30 cellular contexts compared by ENCODE assay signal in the genomic region with DNA sequence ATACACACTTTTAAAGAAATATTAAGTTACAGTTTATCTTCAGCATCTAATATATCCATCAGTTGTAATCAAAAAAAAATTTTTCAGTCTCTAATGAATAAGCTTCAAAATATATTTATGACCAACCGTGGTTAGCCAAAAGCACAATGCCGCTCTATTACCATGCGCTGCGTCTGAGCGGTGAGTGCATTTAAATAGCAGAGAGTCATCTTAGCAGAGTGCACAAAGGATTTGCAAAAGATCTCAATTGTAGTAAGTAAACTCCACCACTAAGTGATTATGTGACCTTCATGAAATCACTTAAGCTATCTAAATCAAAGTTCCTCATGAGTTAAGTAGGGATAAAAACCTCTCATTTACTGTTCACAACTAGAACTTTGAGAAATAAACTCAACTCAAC. TPM values are rescaled to one million over a fixed set of nuclear protein-coding genes. Genes with fewer than 3 reads are reported as not detected.
"Had no signal": no experiment of that assay in that cellular context is flagged by ENCODE, and none has a peak within 500 bp of the region (broad histone marks: within the 10 kb centered on the region; RNA-seq: fewer than 3 reads in every experiment).

No MANE protein-coding gene starts in this region.

- H3K27ac Mint-ChIP-seq: activated B cell treated with CpG ODN at 0.5 μM for 24 hours; activated CD4-positive, alpha-beta T cell treated with anti-CD3 and anti-CD28 coated beads for 36 hours; activated naive CD4-positive, alpha-beta T cell treated with anti-CD3 and anti-CD28 coated beads, Interleukin-2, amount 50 U/mL, for 24 hours; activated naive CD8-positive, alpha-beta T cell treated with anti-CD3 and anti-CD28 coated beads, Interleukin-2, amount 50 U/mL, for 24 hours; effector memory CD8-positive, alpha-beta T cell; naive B cell; stimulated activated naive CD8-positive, alpha-beta T cell treated with anti-CD3 and anti-CD28 coated beads, Interleukin-15, Interleukin-2, amounts not matched to agents 100 ng/mL and 50 ng/mL, for 24 hours; T-helper 17 cell had no signal

- H3K4me1 Mint-ChIP-seq: naive B cell had no signal

- H3K36me3 ChIP-seq: gastrocnemius medialis, neutrophil, thoracic aorta had no signal

- DNase-seq: activated B cell treated with CpG ODN at 0.5 μM for 24 hours; activated CD4-positive, alpha-beta T cell treated with anti-CD3 and anti-CD28 coated beads for 36 hours; activated CD4-positive, alpha-beta T cell treated with anti-CD3 and anti-CD28 coated beads, Interleukin-2, amount 50 U/mL, for 48 hours; activated CD8-positive, alpha-beta memory T cell treated with anti-CD3 and anti-CD28 coated beads, Interleukin-2, amount 50 U/mL, for 4 hours; activated gamma-delta T cell treated with Interleukin-2 at 50 U/mL for 16 hours; activated naive CD8-positive, alpha-beta T cell treated with anti-CD3 and anti-CD28 coated beads, Interleukin-2, amount 50 U/mL, for 24 hours; activated T-cell treated with anti-CD3 and anti-CD28 coated beads, Interleukin-2, amount 50 U/mL, for 1 hour; amygdala; caudate nucleus; cortex of kidney; effector memory CD8-positive, alpha-beta T cell; erythroblast; gastrocnemius medialis; glutamatergic neuron; left cardiac atrium; mammary epithelial cell; naive B cell; nephron progenitor cell; retina; stimulated activated CD4-positive, alpha-beta T cell treated with anti-CD3 and anti-CD28 coated beads, Interleukin-12 subunit alpha, Interleukin-12 subunit beta, amount 100 ng/mL, for 4 hours; stimulated activated CD4-positive, alpha-beta T cell treated with anti-CD3 and anti-CD28 coated beads, Interleukin-4, amount 100 ng/mL, for 1 hour; T-helper 17 cell; trophoblast cell had no signal

- H3K9me3 Mint-ChIP-seq: activated B cell treated with CpG ODN at 0.5 μM for 24 hours; activated naive CD4-positive, alpha-beta T cell treated with anti-CD3 and anti-CD28 coated beads, Interleukin-2, amount 50 U/mL, for 24 hours; activated naive CD8-positive, alpha-beta T cell treated with anti-CD3 and anti-CD28 coated beads, Interleukin-2, amount 50 U/mL, for 24 hours; effector memory CD8-positive, alpha-beta T cell; nephron progenitor cell; stimulated activated naive CD8-positive, alpha-beta T cell treated with anti-CD3 and anti-CD28 coated beads, Interleukin-15, Interleukin-2, amounts not matched to agents 100 ng/mL and 50 ng/mL, for 24 hours had no signal

- H3K27me3 ChIP-seq: gastrocnemius medialis, neutrophil had no signal

- H3K27ac ChIP-seq: neutrophil, skin epidermis, thoracic aorta had no signal

- H3K4me3 Mint-ChIP-seq: activated B cell treated with CpG ODN at 0.5 μM for 24 hours; activated CD4-positive, alpha-beta T cell treated with anti-CD3 and anti-CD28 coated beads for 36 hours; activated naive CD4-positive, alpha-beta T cell treated with anti-CD3 and anti-CD28 coated beads, Interleukin-2, amount 50 U/mL, for 24 hours; activated naive CD8-positive, alpha-beta T cell treated with anti-CD3 and anti-CD28 coated beads, Interleukin-2, amount 50 U/mL, for 24 hours; effector memory CD8-positive, alpha-beta T cell; naive B cell; nephron progenitor cell; stimulated activated naive CD8-positive, alpha-beta T cell treated with anti-CD3 and anti-CD28 coated beads, Interleukin-15, Interleukin-2, amounts not matched to agents 100 ng/mL and 50 ng/mL, for 24 hours; T-helper 17 cell had no signal

- H3K27me3 Mint-ChIP-seq: activated B cell treated with CpG ODN at 0.5 μM for 24 hours; activated CD4-positive, alpha-beta T cell treated with anti-CD3 and anti-CD28 coated beads for 36 hours; activated naive CD4-positive, alpha-beta T cell treated with anti-CD3 and anti-CD28 coated beads, Interleukin-2, amount 50 U/mL, for 24 hours; activated naive CD8-positive, alpha-beta T cell treated with anti-CD3 and anti-CD28 coated beads, Interleukin-2, amount 50 U/mL, for 24 hours; effector memory CD8-positive, alpha-beta T cell; naive B cell; stimulated activated naive CD8-positive, alpha-beta T cell treated with anti-CD3 and anti-CD28 coated beads, Interleukin-15, Interleukin-2, amounts not matched to agents 100 ng/mL and 50 ng/mL, for 24 hours; T-helper 17 cell had no signal

- ATAC-seq: activated CD4-positive, alpha-beta T cell treated with anti-CD3 and anti-CD28 coated beads for 36 hours; activated naive CD8-positive, alpha-beta T cell treated with anti-CD3 and anti-CD28 coated beads, Interleukin-2, amount 50 U/mL, for 24 hours; effector memory CD8-positive, alpha-beta T cell; gastrocnemius medialis; left cardiac atrium; sciatic nerve; T-helper 17 cell had no signal

- H3K36me3 Mint-ChIP-seq: activated naive CD4-positive, alpha-beta T cell treated with anti-CD3 and anti-CD28 coated beads, Interleukin-2, amount 50 U/mL, for 24 hours; naive B cell had no signal

- H3K9me3 ChIP-seq: gastrocnemius medialis, neutrophil, thoracic aorta had no signal

- H3K4me3 ChIP-seq: gastrocnemius medialis, skin epidermis, thoracic aorta had no signal

RNA-seq across cellular contexts. Expression of gene TP63, which starts 4.9 kb away (rescaled TPM):
- total RNA-seq: chondrocyte had no signal
